ENCODE assay signal across 8 cellular contexts in the genomic region with DNA sequence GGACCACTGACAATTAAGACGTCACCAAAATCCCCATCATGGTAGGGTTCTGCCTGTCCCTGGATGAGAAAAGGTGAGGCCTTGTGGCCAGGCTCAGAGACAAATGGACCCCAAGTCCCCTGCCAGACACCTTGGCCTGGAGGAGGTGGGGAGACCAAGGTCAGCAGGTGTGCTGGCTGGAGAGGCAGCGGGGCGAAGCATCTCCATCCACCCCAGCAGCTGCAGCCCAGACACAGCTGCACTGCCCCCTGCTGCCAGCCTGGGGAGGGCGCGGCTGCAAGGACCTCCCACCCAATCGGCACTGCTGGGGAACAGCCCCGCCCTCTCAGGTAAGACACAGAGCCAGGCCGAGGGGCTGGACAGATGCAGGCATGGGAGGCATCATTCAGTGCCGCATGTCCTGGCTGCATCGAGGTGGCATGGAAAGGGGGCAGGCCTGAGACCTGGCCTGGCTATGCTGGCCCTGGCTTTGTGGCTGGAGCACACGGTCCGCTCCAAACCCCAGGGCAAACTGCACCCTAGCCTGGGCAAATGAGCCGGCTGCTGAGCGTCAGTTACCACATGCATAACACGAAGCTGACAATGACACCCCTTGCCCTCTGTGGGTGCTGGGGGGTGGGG. TPM values are rescaled to one million over a fixed set of nuclear protein-coding genes. Genes with fewer than 3 reads are reported as not detected.
DNase-seq lines count a peak whose midpoint lies in the region; ATAC-seq and TF ChIP-seq lines count a peak whose summit lies in the region.

No MANE protein-coding gene starts in this region.

- no peaks in the 10 kb centered on the region for H3K27me3 ChIP-seq in NT2/D1 (ENCODE audit: insufficient read depth, insufficient read length)
- no peaks in the 10 kb centered on the region for H3K27me3 ChIP-seq in kidney epithelial cell (ENCODE audit: control insufficient read depth, insufficient read depth, low read length)

- H3K4me1 ChIP-seq in NT2/D1 (ENCODE audit: insufficient read depth, insufficient read length): peaks cover 25% of the 10 kb centered on the region

- H3K9me3 ChIP-seq in NT2/D1 (ENCODE audit: insufficient read depth, low read length): no peaks in the 10 kb centered on the region

- peaks cover 46% of the 10 kb centered on the region for H3K36me3 ChIP-seq in NT2/D1 (ENCODE audit: insufficient read depth, insufficient read length, low read length)
- H3K36me3 ChIP-seq in kidney epithelial cell (ENCODE audit: control insufficient read depth, insufficient read depth, low read length): peaks cover 3% of the 10 kb centered on the region

- ATAC-seq in HG03439 (IDR thresholded peaks at IDR 0.05; ENCODE audit: unreplicated experiment) (no peak), HG03025 (IDR thresholded peaks at IDR 0.05; ENCODE audit: low FRiP score, unreplicated experiment) (no peak)

- no peak overlapping the region for H3K4me3 ChIP-seq in NT2/D1 (ENCODE audit: insufficient read length, low read depth)
- H3K4me3 ChIP-seq in kidney epithelial cell (ENCODE audit: low read depth, low read length): no peak overlapping the region

- H3K9ac ChIP-seq in NT2/D1 (ENCODE audit: insufficient read length, low read depth): no peak overlapping the region

- DNase-seq in NCI-H748 (lab: John Stamatoyannopoulos, UW; ENCODE audit: unreplicated experiment) (peak; percentile 52), NCI-H748 treated with DMSO at 0.1 percent for 48 hours (lab: John Stamatoyannopoulos, UW) (no peak), NT2/D1 (ENCODE audit: low read depth, low spot score) (peak; percentile 36), kidney epithelial cell (ENCODE audit: low read depth) (no peak)
- peak; percentile 44 to 52 for DNase-seq in activated T-helper 1 cell treated with anti-CD3 and anti-CD28 coated beads, Interleukin-2, amount 50 U/mL, for 16 hours (ENCODE audit: low read depth in 1 of 2, low spot score in 1 of 2)
- DNase-seq in stimulated activated CD8-positive, alpha-beta memory T cell treated with anti-CD3 and anti-CD28 coated beads, Interleukin-2, amount 100 ng/mL, for 48 hours (ENCODE audit: low read depth in 2 of 2): peak; percentile 51 to 65

- TF ChIP-seq CTCF in kidney epithelial cell (IDR thresholded peaks at IDR 0.05; ENCODE audit: insufficient read depth, low read length, poor library complexity, severe bottlenecking): peak; percentile 43

RNA-seq across cellular contexts. Expression of a gene that starts 12.2 kb away (rescaled TPM):
- total RNA-seq in kidney epithelial cell: 0.54 and 1.2 TPM in 2 replicates

RNA-seq across cellular contexts. Expression of a gene that starts 20.8 kb away (rescaled TPM):
- total RNA-seq in kidney epithelial cell: 64.0 and 71.3 TPM in 2 replicates

Comparison
In these comparisons a context has a peak if more than half of its experiments do, and no peak if none do; other contexts are left out.
1. DNase-seq: peak in NCI-H748 (single experiment), NT2/D1 (single experiment), activated T-helper 1 cell treated with anti-CD3 and anti-CD28 coated beads, Interleukin-2, amount 50 U/mL, for 16 hours (2 of 2) and stimulated activated CD8-positive, alpha-beta memory T cell treated with anti-CD3 and anti-CD28 coated beads, Interleukin-2, amount 100 ng/mL, for 48 hours (2 of 2); none in NCI-H748 treated with DMSO at 0.1 percent for 48 hours (single experiment) and kidney epithelial cell (single experiment).